Comparison of ENCODE assay signal across 8 cellular contexts in the genomic region with DNA sequence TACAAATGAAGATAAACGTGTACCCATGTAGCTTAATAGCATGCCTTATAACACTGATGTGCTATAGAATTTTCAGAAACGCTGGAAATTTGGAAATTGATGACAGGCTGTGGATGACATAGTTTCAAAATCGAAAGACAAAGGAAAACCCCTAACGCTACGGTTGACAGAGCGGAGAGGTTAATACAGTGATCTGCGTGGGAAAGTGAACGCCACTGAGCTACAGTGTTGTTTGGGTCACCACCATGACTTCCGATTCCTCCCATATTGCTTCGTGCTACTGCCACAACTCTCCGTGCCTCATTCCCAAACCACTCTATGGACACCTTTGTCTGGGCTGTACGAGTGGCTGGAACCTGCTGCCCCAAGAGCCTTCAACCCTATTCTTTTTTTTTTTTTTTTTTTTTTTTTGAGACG. TPM values are rescaled to one million over a fixed set of nuclear protein-coding genes. Genes with fewer than 3 reads are reported as not detected.
A peak's percentile ranks its signal among the peaks of the same experiment; 100 is the strongest.
DNase-seq lines count a peak whose midpoint lies in the region; ATAC-seq and TF ChIP-seq lines count a peak whose summit lies in the region.

No MANE protein-coding gene starts in this region.

- H3K27me3 ChIP-seq in A673 (replicated peaks; ENCODE audit: insufficient read depth, low read depth, low read length, poor library complexity) (peaks cover 99% of the 10 kb centered on the region), duodenal mucosa (ENCODE audit: control insufficient read depth in 1 of 2, insufficient read depth in 2 of 2, low read length in 2 of 2) (peaks cover 59 to 85% of the 10 kb centered on the region in 2 donors)

- DNase-seq in A673 (ENCODE audit: low spot score) (no peak), DMS 273 (lab: John Stamatoyannopoulos, UW; ENCODE audit: unreplicated experiment) (no peak), A172 (ENCODE audit: low spot score) (no peak)
- no peak for DNase-seq in stimulated activated naive CD4-positive, alpha-beta T cell treated with Interleukin-2 at 50 U/mL for 16 hours (lab: John Stamatoyannopoulos, UW)
- DNase-seq in activated CD8-positive, alpha-beta memory T cell treated with anti-CD3 and anti-CD28 coated beads, Interleukin-2, amount 50 U/mL, for 48 hours = no peak

- TF ChIP-seq CTCF in A673 (conservative IDR thresholded peaks at IDR 0.05; ENCODE audit: low read depth, low read length) = no peak

- no TSS peak for BruUV-seq in A673 (replicated peaks; lab: Mats Ljungman, UMichigan)

- H3K27ac ChIP-seq in A673 (ENCODE audit: low read depth, low read length, poor library complexity, severe bottlenecking) (no peak overlapping the region), duodenal mucosa (ENCODE audit: low read depth, low read length) (no peak overlapping the region)

- intact Hi-C loops in A673 (cut with micrococcal nuclease; ENCODE audit: unreplicated experiment) = loop anchor here (10.0 kb wide), 1 partner anchor 324 kb away; no protein-coding TSS in a partner anchor

- ATAC-seq in GM19023 (IDR thresholded peaks at IDR 0.05; ENCODE audit: unreplicated experiment) (peak; percentile 45), HG03432 (IDR thresholded peaks at IDR 0.05; ENCODE audit: unreplicated experiment) (peak; percentile 34)

- H3K9me3 ChIP-seq in A673 (ENCODE audit: low read depth, low read length, poor library complexity, severe bottlenecking) = no peaks in the 10 kb centered on the region
- H3K9me3 ChIP-seq in duodenal mucosa (ENCODE audit: control insufficient read depth in 1 of 2, low read length in 2 of 2) = no peaks in the 10 kb centered on the region

- H3K9ac ChIP-seq in duodenal mucosa (ENCODE audit: low read depth in 1 of 2, low read length in 2 of 2) = no peak overlapping the region

- POLR2A ChIA-PET in A673 (lab: Charles Lee; ENCODE audit: low non-redundant PET) = no interaction called here

- peak overlapping the region; percentile 47 for H3K4me3 ChIP-seq in A673 (ENCODE audit: low read depth, low read length, poor library complexity, severe bottlenecking)
- peak overlapping the region; percentile 67 to 70 for H3K4me3 ChIP-seq in duodenal mucosa (ENCODE audit: low read depth in 1 of 2, low read length in 2 of 2)

- peaks cover 3% of the 10 kb centered on the region for H3K4me1 ChIP-seq in A673 (ENCODE audit: insufficient read depth, low read length, poor library complexity, severe bottlenecking)
- H3K4me1 ChIP-seq in duodenal mucosa (ENCODE audit: control insufficient read depth in 1 of 2, insufficient read depth in 2 of 2, low read length in 2 of 2) = peaks cover 6 to 19% of the 10 kb centered on the region in 2 donors

- H3K36me3 ChIP-seq in A673 (ENCODE audit: insufficient read depth, low read length, poor library complexity, severe bottlenecking) (no peaks in the 10 kb centered on the region), duodenal mucosa (ENCODE audit: control insufficient read depth in 1 of 2, insufficient read depth in 2 of 2, low read length in 2 of 2) (no peaks in the 10 kb centered on the region)

- CTCF ChIA-PET in A673 (lab: Charles Lee) = interaction anchor here (0.6 kb wide), 1 partner anchor 11 kb away, joined by 3 read pairs; no protein-coding TSS in a partner anchor

RNA-seq across cellular contexts. Expression of gene OTP, which starts 7.3 kb away (rescaled TPM):
- not detected in 2 replicates for total RNA-seq in A673 (2021)
- not detected in 2 replicates for total RNA-seq in A172 (2014; rRNA removed; shearing (Covaris generic))
